Comparison of ENCODE assay signal across 1 cellular context in genomic region chr11:86740628-86741488, GRCh38.
A peak's percentile ranks its signal among the peaks of the same experiment; 100 is the strongest.
TF ChIP-seq lines count a peak whose summit lies in the region.

No MANE protein-coding gene starts in this region.

TF ChIP-seq in K562, 482 proteins besides CTCF, POLR2A, EP300 and RAD21 (continued from another document and continues in another):
- TF ChIP-seq ZNF764 (CRISPR knock-in tag; IDR thresholded peaks at IDR 0.05; ENCODE audit: low read depth) (no peak), MEF2A (IDR thresholded peaks at IDR 0.05; ENCODE audit: control insufficient read depth, low read depth, low read length) (no peak), ZNF707 (CRISPR knock-in tag; conservative IDR thresholded peaks at IDR 0.05) (no peak), ATF1 (CRISPR knock-in tag; IDR thresholded peaks at IDR 0.05) (no peak), ATF1 (tag; IDR thresholded peaks at IDR 0.05) (peak; percentile 51), JUNB (CRISPR knock-in tag; conservative IDR thresholded peaks at IDR 0.05) (peak; percentile 67), U2AF2 (optimal IDR thresholded peaks at IDR 0.05; ENCODE audit: low read depth, low read length) (no peak), GABPB1 (CRISPR knock-in tag; IDR thresholded peaks at IDR 0.05) (no peak), TGIF2 (CRISPR knock-in tag; IDR thresholded peaks at IDR 0.05) (no peak), FOS (IDR thresholded peaks at IDR 0.05; ENCODE audit: extremely low read depth, insufficient read length) (peak; percentile 73), ZBTB2 (IDR thresholded peaks at IDR 0.05) (no peak), CEBPG (CRISPR knock-in tag; IDR thresholded peaks at IDR 0.05) (peak; percentile 72), CEBPG (tag; conservative IDR thresholded peaks at IDR 0.05 in 1 of 2, IDR thresholded peaks at IDR 0.05 in 1 of 2) (peak; percentile 83 to 87), HDAC8 (tag; IDR thresholded peaks at IDR 0.05) (peak; percentile 85), ZNF165 (CRISPR knock-in tag; IDR thresholded peaks at IDR 0.05; ENCODE audit: borderline replicate concordance) (0 out of 2 replicates have a peak, but pooled peaks have one; percentile 13), ATF3 (IDR thresholded peaks at IDR 0.05) (peak; percentile 99), ATF3 (CRISPR knock-in tag; conservative IDR thresholded peaks at IDR 0.05) (peak; percentile 98), ZNF79 (CRISPR knock-in tag; IDR thresholded peaks at IDR 0.05; ENCODE audit: low read depth) (no peak), CBFB (CRISPR knock-in tag; IDR thresholded peaks at IDR 0.05) (no peak), FOXJ2 (tag; IDR thresholded peaks at IDR 0.05) (peak; percentile 38; the same call in 1 of the 2 replicates), MTF1 (CRISPR knock-in tag; IDR thresholded peaks at IDR 0.05; ENCODE audit: borderline replicate concordance) (no peak), STAT5A (IDR thresholded peaks at IDR 0.05; ENCODE audit: borderline replicate concordance, low read length) (no peak), MTA3 (IDR thresholded peaks at IDR 0.05; ENCODE audit: borderline replicate concordance) (no peak), ETV6 (IDR thresholded peaks at IDR 0.05; ENCODE audit: borderline replicate concordance in 1 of 2, low read depth in 2 of 2, low read length in 1 of 2) (no peak), ETV6 (CRISPR knock-in tag; IDR thresholded peaks at IDR 0.05; ENCODE audit: borderline replicate concordance) (no peak), C11orf30 (IDR thresholded peaks at IDR 0.05; ENCODE audit: low read depth) (peak; percentile 92), NBN (IDR thresholded peaks at IDR 0.05; ENCODE audit: low read depth) (peak; percentile 31; the same call in 1 of the 2 replicates), CBX5 (IDR thresholded peaks at IDR 0.05; ENCODE audit: borderline replicate concordance, low read depth) (no peak), ZSCAN32 (CRISPR knock-in tag; IDR thresholded peaks at IDR 0.05) (0 out of 2 replicates have a peak, but pooled peaks have one; percentile 9), NR3C1 (CRISPR knock-in tag; IDR thresholded peaks at IDR 0.05) (no peak), SMAD4 (CRISPR knock-in tag; conservative IDR thresholded peaks at IDR 0.05) (peak; percentile 65; the same call in 1 of the 2 replicates), TEAD1 (CRISPR knock-in tag; IDR thresholded peaks at IDR 0.05) (peak; percentile 46 to 92; a peak in 3 of 4 replicates), ZNF589 (CRISPR knock-in tag; IDR thresholded peaks at IDR 0.05; ENCODE audit: low read depth) (0 out of 2 replicates have a peak, but pooled peaks have one; percentile 16), HMG20B (CRISPR knock-in tag; IDR thresholded peaks at IDR 0.05) (no peak), NR2C1 (IDR thresholded peaks at IDR 0.05) (no peak), NR2C1 (tag; IDR thresholded peaks at IDR 0.05) (0 out of 2 replicates have a peak, but pooled peaks have one; percentile 37), HDAC6 (IDR thresholded peaks at IDR 0.05; ENCODE audit: low read depth, low read length) (no peak), ASH1L (IDR thresholded peaks at IDR 0.05; ENCODE audit: borderline replicate concordance, low read depth, partially characterized antibody) (no peak), ATF7 (IDR thresholded peaks at IDR 0.05) (peak; percentile 77), CTCFL (IDR thresholded peaks at IDR 0.05; ENCODE audit: borderline replicate concordance, insufficient read depth, low read depth, low read length, poor library complexity, severe bottlenecking) (no peak), HSF4 (CRISPR knock-in tag; IDR thresholded peaks at IDR 0.05; ENCODE audit: borderline replicate concordance) (no peak), RBM14 (IDR thresholded peaks at IDR 0.05; ENCODE audit: borderline replicate concordance, insufficient read depth, low read depth, low read length) (no peak), TAF9B (IDR thresholded peaks at IDR 0.05; ENCODE audit: partially characterized antibody) (peak; percentile 43), ZNF316 (IDR thresholded peaks at IDR 0.05) (peak; percentile 86), HDAC2 (IDR thresholded peaks at IDR 0.05) (0 out of 2 replicates have a peak, but pooled peaks have one; percentile 32), CBX8 (IDR thresholded peaks at IDR 0.05; ENCODE audit: borderline replicate concordance, extremely low read depth, low read depth, low read length, poor library complexity, severe bottlenecking) (no peak), MYNN (IDR thresholded peaks at IDR 0.05) (0 out of 2 replicates have a peak, but pooled peaks have one; percentile 30), MYNN (CRISPR knock-in tag; IDR thresholded peaks at IDR 0.05) (no peak), KHSRP (IDR thresholded peaks at IDR 0.05) (no peak), MCM2 (IDR thresholded peaks at IDR 0.05; ENCODE audit: low read depth) (no peak), PPARD (CRISPR knock-in tag; IDR thresholded peaks at IDR 0.05) (no peak), TRIM24 (IDR thresholded peaks at IDR 0.05) (peak; percentile 56 to 60; a peak in 2 of 4 replicates), ZNF561 (CRISPR knock-in tag; conservative IDR thresholded peaks at IDR 0.05) (no peak), ZNF75A (CRISPR knock-in tag; IDR thresholded peaks at IDR 0.05) (no peak), ZBTB7A (IDR thresholded peaks at IDR 0.05; ENCODE audit: borderline replicate concordance, control insufficient read depth, low read depth, low read length) (no peak), DMBX1 (CRISPR knock-in tag; IDR thresholded peaks at IDR 0.05; ENCODE audit: borderline replicate concordance) (peak; percentile 67; the same call in 1 of the 2 replicates), ZNF347 (CRISPR knock-in tag; IDR thresholded peaks at IDR 0.05; ENCODE audit: low read depth) (no peak), MAZ (CRISPR knock-in tag; conservative IDR thresholded peaks at IDR 0.05 in 1 of 2, IDR thresholded peaks at IDR 0.05 in 1 of 2) (peak in 1 of 2 experiments; percentile 57; a peak in 2 of 4 replicates), RBM34 (IDR thresholded peaks at IDR 0.05; ENCODE audit: borderline replicate concordance, insufficient read depth, low read length) (no peak)
- TF ChIP-seq, protein P1, sequence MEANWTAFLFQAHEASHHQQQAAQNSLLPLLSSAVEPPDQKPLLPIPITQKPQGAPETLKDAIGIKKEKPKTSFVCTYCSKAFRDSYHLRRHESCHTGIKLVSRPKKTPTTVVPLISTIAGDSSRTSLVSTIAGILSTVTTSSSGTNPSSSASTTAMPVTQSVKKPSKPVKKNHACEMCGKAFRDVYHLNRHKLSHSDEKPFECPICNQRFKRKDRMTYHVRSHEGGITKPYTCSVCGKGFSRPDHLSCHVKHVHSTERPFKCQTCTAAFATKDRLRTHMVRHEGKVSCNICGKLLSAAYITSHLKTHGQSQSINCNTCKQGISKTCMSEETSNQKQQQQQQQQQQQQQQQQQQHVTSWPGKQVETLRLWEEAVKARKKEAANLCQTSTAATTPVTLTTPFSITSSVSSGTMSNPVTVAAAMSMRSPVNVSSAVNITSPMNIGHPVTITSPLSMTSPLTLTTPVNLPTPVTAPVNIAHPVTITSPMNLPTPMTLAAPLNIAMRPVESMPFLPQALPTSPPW (CRISPR knock-in tag; IDR thresholded peaks at IDR 0.05) = peak; percentile 52; the same call in 1 of the 2 replicates
- TF ChIP-seq, protein P2, sequence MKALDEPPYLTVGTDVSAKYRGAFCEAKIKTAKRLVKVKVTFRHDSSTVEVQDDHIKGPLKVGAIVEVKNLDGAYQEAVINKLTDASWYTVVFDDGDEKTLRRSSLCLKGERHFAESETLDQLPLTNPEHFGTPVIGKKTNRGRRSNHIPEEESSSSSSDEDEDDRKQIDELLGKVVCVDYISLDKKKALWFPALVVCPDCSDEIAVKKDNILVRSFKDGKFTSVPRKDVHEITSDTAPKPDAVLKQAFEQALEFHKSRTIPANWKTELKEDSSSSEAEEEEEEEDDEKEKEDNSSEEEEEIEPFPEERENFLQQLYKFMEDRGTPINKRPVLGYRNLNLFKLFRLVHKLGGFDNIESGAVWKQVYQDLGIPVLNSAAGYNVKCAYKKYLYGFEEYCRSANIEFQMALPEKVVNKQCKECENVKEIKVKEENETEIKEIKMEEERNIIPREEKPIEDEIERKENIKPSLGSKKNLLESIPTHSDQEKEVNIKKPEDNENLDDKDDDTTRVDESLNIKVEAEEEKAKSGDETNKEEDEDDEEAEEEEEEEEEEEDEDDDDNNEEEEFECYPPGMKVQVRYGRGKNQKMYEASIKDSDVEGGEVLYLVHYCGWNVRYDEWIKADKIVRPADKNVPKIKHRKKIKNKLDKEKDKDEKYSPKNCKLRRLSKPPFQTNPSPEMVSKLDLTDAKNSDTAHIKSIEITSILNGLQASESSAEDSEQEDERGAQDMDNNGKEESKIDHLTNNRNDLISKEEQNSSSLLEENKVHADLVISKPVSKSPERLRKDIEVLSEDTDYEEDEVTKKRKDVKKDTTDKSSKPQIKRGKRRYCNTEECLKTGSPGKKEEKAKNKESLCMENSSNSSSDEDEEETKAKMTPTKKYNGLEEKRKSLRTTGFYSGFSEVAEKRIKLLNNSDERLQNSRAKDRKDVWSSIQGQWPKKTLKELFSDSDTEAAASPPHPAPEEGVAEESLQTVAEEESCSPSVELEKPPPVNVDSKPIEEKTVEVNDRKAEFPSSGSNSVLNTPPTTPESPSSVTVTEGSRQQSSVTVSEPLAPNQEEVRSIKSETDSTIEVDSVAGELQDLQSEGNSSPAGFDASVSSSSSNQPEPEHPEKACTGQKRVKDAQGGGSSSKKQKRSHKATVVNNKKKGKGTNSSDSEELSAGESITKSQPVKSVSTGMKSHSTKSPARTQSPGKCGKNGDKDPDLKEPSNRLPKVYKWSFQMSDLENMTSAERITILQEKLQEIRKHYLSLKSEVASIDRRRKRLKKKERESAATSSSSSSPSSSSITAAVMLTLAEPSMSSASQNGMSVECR (CRISPR knock-in tag; IDR thresholded peaks at IDR 0.05) = no peak
- TF ChIP-seq, protein P3, sequence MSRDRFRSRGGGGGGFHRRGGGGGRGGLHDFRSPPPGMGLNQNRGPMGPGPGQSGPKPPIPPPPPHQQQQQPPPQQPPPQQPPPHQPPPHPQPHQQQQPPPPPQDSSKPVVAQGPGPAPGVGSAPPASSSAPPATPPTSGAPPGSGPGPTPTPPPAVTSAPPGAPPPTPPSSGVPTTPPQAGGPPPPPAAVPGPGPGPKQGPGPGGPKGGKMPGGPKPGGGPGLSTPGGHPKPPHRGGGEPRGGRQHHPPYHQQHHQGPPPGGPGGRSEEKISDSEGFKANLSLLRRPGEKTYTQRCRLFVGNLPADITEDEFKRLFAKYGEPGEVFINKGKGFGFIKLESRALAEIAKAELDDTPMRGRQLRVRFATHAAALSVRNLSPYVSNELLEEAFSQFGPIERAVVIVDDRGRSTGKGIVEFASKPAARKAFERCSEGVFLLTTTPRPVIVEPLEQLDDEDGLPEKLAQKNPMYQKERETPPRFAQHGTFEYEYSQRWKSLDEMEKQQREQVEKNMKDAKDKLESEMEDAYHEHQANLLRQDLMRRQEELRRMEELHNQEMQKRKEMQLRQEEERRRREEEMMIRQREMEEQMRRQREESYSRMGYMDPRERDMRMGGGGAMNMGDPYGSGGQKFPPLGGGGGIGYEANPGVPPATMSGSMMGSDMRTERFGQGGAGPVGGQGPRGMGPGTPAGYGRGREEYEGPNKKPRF (IDR thresholded peaks at IDR 0.05; ENCODE audit: low read depth, low read length) = no peak
- TF ChIP-seq, protein P4, sequence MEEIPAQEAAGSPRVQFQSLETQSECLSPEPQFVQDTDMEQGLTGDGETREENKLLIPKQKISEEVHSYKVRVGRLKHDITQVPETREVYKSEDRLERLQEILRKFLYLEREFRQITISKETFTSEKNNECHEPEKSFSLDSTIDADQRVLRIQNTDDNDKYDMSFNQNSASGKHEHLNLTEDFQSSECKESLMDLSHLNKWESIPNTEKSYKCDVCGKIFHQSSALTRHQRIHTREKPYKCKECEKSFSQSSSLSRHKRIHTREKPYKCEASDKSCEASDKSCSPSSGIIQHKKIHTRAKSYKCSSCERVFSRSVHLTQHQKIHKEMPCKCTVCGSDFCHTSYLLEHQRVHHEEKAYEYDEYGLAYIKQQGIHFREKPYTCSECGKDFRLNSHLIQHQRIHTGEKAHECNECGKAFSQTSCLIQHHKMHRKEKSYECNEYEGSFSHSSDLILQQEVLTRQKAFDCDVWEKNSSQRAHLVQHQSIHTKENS (CRISPR knock-in tag; IDR thresholded peaks at IDR 0.05) = no peak
- TF ChIP-seq, protein P5, sequence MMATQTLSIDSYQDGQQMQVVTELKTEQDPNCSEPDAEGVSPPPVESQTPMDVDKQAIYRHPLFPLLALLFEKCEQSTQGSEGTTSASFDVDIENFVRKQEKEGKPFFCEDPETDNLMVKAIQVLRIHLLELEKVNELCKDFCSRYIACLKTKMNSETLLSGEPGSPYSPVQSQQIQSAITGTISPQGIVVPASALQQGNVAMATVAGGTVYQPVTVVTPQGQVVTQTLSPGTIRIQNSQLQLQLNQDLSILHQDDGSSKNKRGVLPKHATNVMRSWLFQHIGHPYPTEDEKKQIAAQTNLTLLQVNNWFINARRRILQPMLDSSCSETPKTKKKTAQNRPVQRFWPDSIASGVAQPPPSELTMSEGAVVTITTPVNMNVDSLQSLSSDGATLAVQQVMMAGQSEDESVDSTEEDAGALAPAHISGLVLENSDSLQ (IDR thresholded peaks at IDR 0.05) = no peak
